ENCODE assay signal across 1 cellular context in the genomic region with DNA sequence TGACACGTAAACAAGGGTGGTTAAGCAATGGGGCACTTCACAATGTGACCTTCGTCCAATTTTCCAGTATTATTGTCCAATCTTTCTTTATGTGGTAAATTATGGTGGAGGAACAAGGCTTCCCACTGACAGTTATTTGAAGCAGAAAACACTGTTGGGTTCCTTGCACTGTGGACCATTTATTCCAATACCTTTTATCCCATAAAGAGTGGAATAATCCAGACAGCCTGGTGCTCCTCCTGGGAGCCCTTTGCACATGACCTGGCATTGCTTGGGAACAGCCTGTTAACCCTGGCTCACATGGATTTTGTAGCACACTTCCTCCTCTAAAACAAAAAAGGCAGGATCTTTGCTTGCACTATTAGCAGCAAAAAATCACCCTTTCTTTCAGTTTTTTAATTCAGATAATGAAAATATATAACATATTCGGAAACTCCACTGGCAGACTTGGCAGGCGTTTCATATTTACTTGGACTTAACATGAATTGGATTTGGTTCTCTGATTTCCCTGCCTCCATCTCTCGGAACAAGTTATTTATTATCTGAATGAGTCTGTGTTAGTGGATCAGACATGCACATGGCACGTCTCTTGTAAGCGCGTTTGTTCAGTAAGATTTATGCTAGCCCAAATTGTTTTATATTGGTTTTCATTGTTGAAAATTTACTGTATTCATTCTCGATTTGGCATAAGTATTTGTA.
TF ChIP-seq lines count a peak whose summit lies in the region.

No MANE protein-coding gene starts in this region.

TF ChIP-seq in SK-N-SH treated with all-trans-retinoic acid at 6 μM for 48 hours, 23 proteins besides CTCF, POLR2A, EP300 and RAD21 (continued from another document):
- TF ChIP-seq, protein P1, sequence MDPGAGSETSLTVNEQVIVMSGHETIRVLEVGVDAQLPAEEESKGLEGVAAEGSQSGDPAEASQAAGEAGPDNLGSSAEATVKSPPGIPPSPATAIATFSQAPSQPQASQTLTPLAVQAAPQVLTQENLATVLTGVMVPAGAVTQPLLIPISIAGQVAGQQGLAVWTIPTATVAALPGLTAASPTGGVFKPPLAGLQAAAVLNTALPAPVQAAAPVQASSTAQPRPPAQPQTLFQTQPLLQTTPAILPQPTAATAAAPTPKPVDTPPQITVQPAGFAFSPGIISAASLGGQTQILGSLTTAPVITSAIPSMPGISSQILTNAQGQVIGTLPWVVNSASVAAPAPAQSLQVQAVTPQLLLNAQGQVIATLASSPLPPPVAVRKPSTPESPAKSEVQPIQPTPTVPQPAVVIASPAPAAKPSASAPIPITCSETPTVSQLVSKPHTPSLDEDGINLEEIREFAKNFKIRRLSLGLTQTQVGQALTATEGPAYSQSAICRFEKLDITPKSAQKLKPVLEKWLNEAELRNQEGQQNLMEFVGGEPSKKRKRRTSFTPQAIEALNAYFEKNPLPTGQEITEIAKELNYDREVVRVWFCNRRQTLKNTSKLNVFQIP (CRISPR knock-in tag; IDR thresholded peaks at IDR 0.05; ENCODE audit: borderline replicate concordance, low read depth), result no peak
- TF ChIP-seq CREB5 (CRISPR knock-in tag; IDR thresholded peaks at IDR 0.05; ENCODE audit: low read depth) (no peak), ISL1 (CRISPR knock-in tag; IDR thresholded peaks at IDR 0.05) (no peak), ZNF8 (CRISPR knock-in tag; IDR thresholded peaks at IDR 0.05) (no peak), ZC3H10 (CRISPR knock-in tag; IDR thresholded peaks at IDR 0.05) (no peak), PPARA (CRISPR knock-in tag; IDR thresholded peaks at IDR 0.05; ENCODE audit: borderline replicate concordance) (no peak), ESRRG (CRISPR knock-in tag; IDR thresholded peaks at IDR 0.05) (no peak)
